In genomic region chr17:33121272-33121671, GRCh38 we compare ENCODE assay signal across 18 cellular contexts.
"Had no signal": no experiment of that assay in that cellular context is flagged by ENCODE, and none has a peak within 500 bp of the region (broad histone marks: within the 10 kb centered on the region; RNA-seq: fewer than 3 reads in every experiment).

No MANE protein-coding gene starts in this region.

- H3K27ac ChIP-seq: hepatocyte, ovary, right atrium auricular region, sigmoid colon, skin epidermis, testis, tibial nerve had no signal

- ATAC-seq: left lobe of liver; mucosa of descending colon; naive thymus-derived CD8-positive, alpha-beta T cell; stimulated activated naive B cell treated with anti-CD40 and anti-IgM and Interleukin-4, amounts not matched to agents 10 μg/mL and 1 μg/mL and 100 μg/mL, for 72 hours; stimulated activated naive CD8-positive, alpha-beta T cell treated with anti-CD3 and anti-CD28 coated beads, Interleukin-15, amount 100 ng/mL, for 72 hours had no signal

- H3K4me1 ChIP-seq: right atrium auricular region, testis, tibial nerve had no signal

- DNase-seq: effector memory CD4-positive, alpha-beta T cell; erythroblast; foreskin melanocyte; head of caudate nucleus; mucosa of descending colon; naive thymus-derived CD8-positive, alpha-beta T cell; ovary; sigmoid colon; stimulated activated CD4-positive, alpha-beta T cell treated with anti-CD3 and anti-CD28 coated beads, Interleukin-2, amount 100 ng/mL, for 24 hours; stimulated activated CD4-positive, alpha-beta T cell treated with anti-CD3 and anti-CD28 coated beads, Interleukin-4, amount 100 ng/mL, for 4 hours; stimulated activated naive B cell treated with anti-CD40 and anti-IgM and Interleukin-4, amounts not matched to agents 10 μg/mL and 1 μg/mL and 100 μg/mL, for 72 hours; stimulated activated naive CD8-positive, alpha-beta T cell treated with anti-CD3 and anti-CD28 coated beads, Interleukin-15, amount 100 ng/mL, for 72 hours; testis had no signal

- H3K27me3 ChIP-seq: ovary, right atrium auricular region, sigmoid colon, testis had no signal
